ENCODE assay signal across 1 cellular context in genomic region chr5:115816226-115817042, GRCh38.
TF ChIP-seq lines count a peak whose summit lies in the region.

CDO1 (minus strand) TSS chr5:115816659; CDS start chr5:115816397, 262 bp downstream.

TF ChIP-seq in HepG2, 621 proteins besides CTCF, POLR2A, EP300 and RAD21 (continued from another document and continues in another):
- TF ChIP-seq, protein P1, sequence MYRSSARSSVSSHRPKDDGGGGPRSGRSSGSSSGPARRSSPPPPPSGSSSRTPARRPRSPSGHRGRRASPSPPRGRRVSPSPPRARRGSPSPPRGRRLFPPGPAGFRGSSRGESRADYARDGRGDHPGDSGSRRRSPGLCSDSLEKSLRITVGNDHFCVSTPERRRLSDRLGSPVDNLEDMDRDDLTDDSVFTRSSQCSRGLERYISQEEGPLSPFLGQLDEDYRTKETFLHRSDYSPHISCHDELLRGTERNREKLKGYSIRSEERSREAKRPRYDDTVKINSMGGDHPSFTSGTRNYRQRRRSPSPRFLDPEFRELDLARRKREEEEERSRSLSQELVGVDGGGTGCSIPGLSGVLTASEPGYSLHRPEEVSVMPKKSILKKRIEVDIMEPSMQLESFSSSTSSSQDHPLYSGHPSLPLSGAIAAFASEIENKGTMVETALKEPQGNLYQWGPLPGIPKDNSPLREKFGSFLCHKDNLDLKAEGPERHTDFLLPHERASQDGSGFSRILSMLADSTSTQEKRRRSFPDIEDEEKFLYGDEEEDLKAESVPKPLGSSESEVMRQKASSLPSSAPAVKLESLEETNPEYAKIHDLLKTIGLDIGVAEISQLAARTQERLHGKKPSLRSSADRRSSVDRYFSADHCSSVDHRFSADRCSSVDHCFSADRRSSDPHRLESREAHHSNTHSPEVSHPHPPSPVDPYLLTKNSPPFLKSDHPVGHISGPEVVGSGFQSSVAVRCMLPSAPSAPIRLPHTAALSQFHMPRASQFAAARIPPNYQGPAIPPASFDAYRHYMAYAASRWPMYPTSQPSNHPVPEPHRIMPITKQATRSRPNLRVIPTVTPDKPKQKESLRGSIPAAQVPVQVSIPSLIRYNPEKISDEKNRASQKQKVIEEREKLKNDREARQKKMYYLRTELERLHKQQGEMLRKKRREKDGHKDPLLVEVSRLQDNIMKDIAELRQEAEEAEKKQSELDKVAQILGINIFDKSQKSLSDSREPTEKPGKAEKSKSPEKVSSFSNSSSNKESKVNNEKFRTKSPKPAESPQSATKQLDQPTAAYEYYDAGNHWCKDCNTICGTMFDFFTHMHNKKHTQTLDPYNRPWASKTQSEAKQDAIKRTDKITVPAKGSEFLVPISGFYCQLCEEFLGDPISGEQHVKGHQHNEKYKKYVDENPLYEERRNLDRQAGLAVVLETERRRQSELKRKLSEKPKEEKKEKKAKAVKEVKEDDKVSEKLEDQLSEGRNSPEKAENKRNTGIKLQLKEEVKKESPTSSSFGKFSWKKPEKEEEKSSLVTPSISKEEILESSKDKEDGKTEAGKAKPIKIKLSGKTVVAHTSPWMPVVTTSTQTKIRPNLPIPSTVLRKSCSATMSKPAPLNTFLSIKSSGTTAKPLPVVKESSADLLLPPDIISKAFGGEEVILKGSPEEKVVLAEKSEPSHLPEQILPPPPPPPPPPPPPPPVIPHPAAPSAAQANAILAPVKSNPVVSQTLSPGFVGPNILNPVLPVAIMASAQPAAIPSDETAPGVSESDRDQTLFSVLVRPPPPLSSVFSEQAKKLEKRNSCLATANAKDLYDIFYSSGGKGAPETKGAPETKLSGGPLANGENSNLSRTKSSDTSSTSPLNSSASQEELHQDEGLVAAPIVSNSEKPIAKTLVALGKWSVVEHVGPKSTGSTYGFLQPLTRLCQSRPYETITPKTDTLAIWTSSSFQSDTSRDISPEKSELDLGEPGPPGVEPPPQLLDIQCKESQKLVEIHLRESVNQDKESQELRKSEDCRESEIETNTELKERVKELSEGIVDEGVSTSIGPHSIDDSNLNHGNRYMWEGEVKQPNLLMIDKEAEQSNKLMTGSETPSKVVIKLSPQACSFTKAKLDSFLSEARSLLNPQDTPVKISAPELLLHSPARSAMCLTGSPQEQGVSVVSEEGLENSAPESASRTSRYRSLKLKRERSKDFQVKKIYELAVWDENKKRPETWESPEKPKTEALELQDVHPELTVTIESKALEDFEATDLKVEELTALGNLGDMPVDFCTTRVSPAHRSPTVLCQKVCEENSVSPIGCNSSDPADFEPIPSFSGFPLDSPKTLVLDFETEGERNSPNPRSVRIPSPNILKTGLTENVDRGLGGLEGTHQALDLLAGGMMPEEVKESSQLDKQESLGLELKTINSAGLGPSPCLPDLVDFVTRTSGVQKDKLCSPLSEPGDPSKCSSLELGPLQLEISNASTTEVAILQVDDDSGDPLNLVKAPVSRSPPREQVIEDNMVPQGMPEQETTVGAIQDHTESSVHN (CRISPR knock-in tag; IDR thresholded peaks at IDR 0.05), result no peak
- no peak for TF ChIP-seq NR2F1 (CRISPR knock-in tag; IDR thresholded peaks at IDR 0.05)
- TF ChIP-seq ZBTB42 (CRISPR knock-in tag; IDR thresholded peaks at IDR 0.05), result no peak
- TF ChIP-seq, protein P2, sequence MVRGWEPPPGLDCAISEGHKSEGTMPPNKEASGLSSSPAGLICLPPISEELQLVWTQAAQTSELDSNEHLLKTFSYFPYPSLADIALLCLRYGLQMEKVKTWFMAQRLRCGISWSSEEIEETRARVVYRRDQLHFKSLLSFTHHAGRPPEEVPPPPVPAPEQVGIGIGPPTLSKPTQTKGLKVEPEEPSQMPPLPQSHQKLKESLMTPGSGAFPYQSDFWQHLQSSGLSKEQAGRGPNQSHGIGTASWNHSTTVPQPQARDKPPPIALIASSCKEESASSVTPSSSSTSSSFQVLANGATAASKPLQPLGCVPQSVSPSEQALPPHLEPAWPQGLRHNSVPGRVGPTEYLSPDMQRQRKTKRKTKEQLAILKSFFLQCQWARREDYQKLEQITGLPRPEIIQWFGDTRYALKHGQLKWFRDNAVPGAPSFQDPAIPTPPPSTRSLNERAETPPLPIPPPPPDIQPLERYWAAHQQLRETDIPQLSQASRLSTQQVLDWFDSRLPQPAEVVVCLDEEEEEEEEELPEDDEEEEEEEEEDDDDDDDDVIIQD (CRISPR knock-in tag; IDR thresholded peaks at IDR 0.05; ENCODE audit: low read depth), result no peak
- TF ChIP-seq GATA4 (IDR thresholded peaks at IDR 0.05; ENCODE audit: borderline replicate concordance, low read depth), result no peak
- TF ChIP-seq, protein P3, sequence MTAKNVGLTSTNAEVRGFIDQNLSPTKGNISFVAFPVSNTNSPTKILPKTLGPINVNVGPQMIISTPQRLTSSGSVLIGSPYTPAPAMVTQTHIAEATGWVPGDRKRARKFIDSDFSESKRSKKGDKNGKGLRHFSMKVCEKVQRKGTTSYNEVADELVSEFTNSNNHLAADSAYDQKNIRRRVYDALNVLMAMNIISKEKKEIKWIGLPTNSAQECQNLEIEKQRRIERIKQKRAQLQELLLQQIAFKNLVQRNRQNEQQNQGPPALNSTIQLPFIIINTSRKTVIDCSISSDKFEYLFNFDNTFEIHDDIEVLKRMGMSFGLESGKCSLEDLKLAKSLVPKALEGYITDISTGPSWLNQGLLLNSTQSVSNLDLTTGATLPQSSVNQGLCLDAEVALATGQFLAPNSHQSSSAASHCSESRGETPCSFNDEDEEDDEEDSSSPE (CRISPR knock-in tag; IDR thresholded peaks at IDR 0.05), result no peak
- peak; percentile 82 for TF ChIP-seq RBFOX2 (IDR thresholded peaks at IDR 0.05; ENCODE audit: low read depth, low read length)
- TF ChIP-seq ZSCAN21 (CRISPR knock-in tag; IDR thresholded peaks at IDR 0.05; ENCODE audit: borderline replicate concordance), result no peak
- TF ChIP-seq TMF1 (CRISPR knock-in tag; IDR thresholded peaks at IDR 0.05; ENCODE audit: low read depth), result no peak
- no peak for TF ChIP-seq MAX (IDR thresholded peaks at IDR 0.05)
- no peak for TF ChIP-seq ZNF44 (CRISPR knock-in tag; IDR thresholded peaks at IDR 0.05)
- no peak for TF ChIP-seq TBL1XR1 (IDR thresholded peaks at IDR 0.05; ENCODE audit: borderline replicate concordance, low read length, partially characterized antibody)
- TF ChIP-seq GRHL1 (CRISPR knock-in tag; conservative IDR thresholded peaks at IDR 0.05), result no peak
- TF ChIP-seq DPF2 (CRISPR knock-in tag; IDR thresholded peaks at IDR 0.05; ENCODE audit: borderline replicate concordance, low read depth), result no peak
- no peak for TF ChIP-seq RBM39 (IDR thresholded peaks at IDR 0.05; ENCODE audit: low read depth, low read length, poor library complexity, severe bottlenecking)
- TF ChIP-seq TBP (CRISPR knock-in tag; IDR thresholded peaks at IDR 0.05), result no peak
- no peak for TF ChIP-seq ZNF451 (CRISPR knock-in tag; IDR thresholded peaks at IDR 0.05)
- TF ChIP-seq ZNF354B (CRISPR knock-in tag; IDR thresholded peaks at IDR 0.05), result no peak
- TF ChIP-seq ZNF251 (CRISPR knock-in tag; IDR thresholded peaks at IDR 0.05), result no peak
- TF ChIP-seq TBX3 (IDR thresholded peaks at IDR 0.05; ENCODE audit: borderline replicate concordance), result 0 out of 2 replicates have a peak, but pooled peaks have one; percentile 11
- TF ChIP-seq, protein P4, sequence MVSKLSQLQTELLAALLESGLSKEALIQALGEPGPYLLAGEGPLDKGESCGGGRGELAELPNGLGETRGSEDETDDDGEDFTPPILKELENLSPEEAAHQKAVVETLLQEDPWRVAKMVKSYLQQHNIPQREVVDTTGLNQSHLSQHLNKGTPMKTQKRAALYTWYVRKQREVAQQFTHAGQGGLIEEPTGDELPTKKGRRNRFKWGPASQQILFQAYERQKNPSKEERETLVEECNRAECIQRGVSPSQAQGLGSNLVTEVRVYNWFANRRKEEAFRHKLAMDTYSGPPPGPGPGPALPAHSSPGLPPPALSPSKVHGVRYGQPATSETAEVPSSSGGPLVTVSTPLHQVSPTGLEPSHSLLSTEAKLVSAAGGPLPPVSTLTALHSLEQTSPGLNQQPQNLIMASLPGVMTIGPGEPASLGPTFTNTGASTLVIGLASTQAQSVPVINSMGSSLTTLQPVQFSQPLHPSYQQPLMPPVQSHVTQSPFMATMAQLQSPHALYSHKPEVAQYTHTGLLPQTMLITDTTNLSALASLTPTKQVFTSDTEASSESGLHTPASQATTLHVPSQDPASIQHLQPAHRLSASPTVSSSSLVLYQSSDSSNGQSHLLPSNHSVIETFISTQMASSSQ (IDR thresholded peaks at IDR 0.05; ENCODE audit: low read depth), result no peak
- TF ChIP-seq, protein P4 (CRISPR knock-in tag; IDR thresholded peaks at IDR 0.05; ENCODE audit: borderline replicate concordance), result no peak
- no peak for TF ChIP-seq RNF2 (conservative IDR thresholded peaks at IDR 0.05; ENCODE audit: low read depth)
- no peak for TF ChIP-seq ZNF749 (CRISPR knock-in tag; IDR thresholded peaks at IDR 0.05; ENCODE audit: borderline replicate concordance)
- TF ChIP-seq HOXD1 (CRISPR knock-in tag; IDR thresholded peaks at IDR 0.05), result no peak
- TF ChIP-seq RXRA (CRISPR knock-in tag; IDR thresholded peaks at IDR 0.05), result no peak
- no peak for TF ChIP-seq MED8 (CRISPR knock-in tag; IDR thresholded peaks at IDR 0.05; ENCODE audit: insufficient replicate concordance)
- TF ChIP-seq GABPA (IDR thresholded peaks at IDR 0.05; ENCODE audit: low read depth, low read length), result no peak
- TF ChIP-seq GABPA (CRISPR knock-in tag; IDR thresholded peaks at IDR 0.05; ENCODE audit: low read depth), result no peak
- no peak for TF ChIP-seq ZNF34 (CRISPR knock-in tag; IDR thresholded peaks at IDR 0.05; ENCODE audit: borderline replicate concordance)
- no peak for TF ChIP-seq ZNF276 (CRISPR knock-in tag; IDR thresholded peaks at IDR 0.05; ENCODE audit: low read depth)
- no peak for TF ChIP-seq SATB2 (CRISPR knock-in tag; IDR thresholded peaks at IDR 0.05)
- TF ChIP-seq KDM3A (CRISPR knock-in tag; IDR thresholded peaks at IDR 0.05; ENCODE audit: low read depth), result no peak
- TF ChIP-seq EED (CRISPR knock-in tag; IDR thresholded peaks at IDR 0.05), result no peak
- no peak for TF ChIP-seq MEIS1 (CRISPR knock-in tag; IDR thresholded peaks at IDR 0.05; ENCODE audit: borderline replicate concordance)
- no peak for TF ChIP-seq ZNF619 (CRISPR knock-in tag; IDR thresholded peaks at IDR 0.05)
- TF ChIP-seq ZNF207 (IDR thresholded peaks at IDR 0.05; ENCODE audit: borderline replicate concordance), result no peak
- TF ChIP-seq ZNF670 (CRISPR knock-in tag; IDR thresholded peaks at IDR 0.05; ENCODE audit: borderline replicate concordance), result no peak
- no peak for TF ChIP-seq ZNF616 (CRISPR knock-in tag; IDR thresholded peaks at IDR 0.05; ENCODE audit: low read depth)
- TF ChIP-seq ZHX1 (CRISPR knock-in tag; IDR thresholded peaks at IDR 0.05; ENCODE audit: low read depth), result no peak
- TF ChIP-seq ZNF556 (CRISPR knock-in tag; IDR thresholded peaks at IDR 0.05; ENCODE audit: borderline replicate concordance), result no peak
- no peak for TF ChIP-seq SOX6 (IDR thresholded peaks at IDR 0.05)
- TF ChIP-seq SOX6 (CRISPR knock-in tag; IDR thresholded peaks at IDR 0.05), result peak; percentile 3; the same call in 1 of the 2 replicates
